9 cellular contexts compared by ENCODE assay signal in genomic region chr13:113927661-113928581, GRCh38. TPM values are rescaled to one million over a fixed set of nuclear protein-coding genes. Genes with fewer than 3 reads are reported as not detected.
DNase-seq lines count a peak whose midpoint lies in the region; ATAC-seq and TF ChIP-seq lines count a peak whose summit lies in the region.
"Had no signal": no experiment of that assay in that cellular context is flagged by ENCODE, and none has a peak within 500 bp of the region (broad histone marks: within the 10 kb centered on the region; RNA-seq: fewer than 3 reads in every experiment).

No MANE protein-coding gene starts in this region.

- intact Hi-C loops in spleen (cut with DNase I; ENCODE audit: low total_unique reads): no loop called here

- peak; percentile 98 for DNase-seq in GM04504 (ENCODE audit: low read depth)
- peak; percentile 71 for DNase-seq in brain microvascular endothelial cell
- peak; percentile 96 for DNase-seq in hepatic stellate cell (ENCODE audit: low spot score)
- DNase-seq in spleen: peak; percentile 59
- DNase-seq in NCI-H187 treated with DMSO at 0.1 percent for 48 hours (lab: John Stamatoyannopoulos, UW): no peak
- no peak for DNase-seq in G401 (ENCODE audit: low spot score)
- DNase-seq in stimulated activated CD4-positive, alpha-beta T cell treated with anti-CD3 and anti-CD28 coated beads, Interleukin-1b, Interleukin-23, amount 100 ng/mL, for 48 hours: no peak
- DNase-seq: stimulated activated CD4-positive, alpha-beta T cell treated with anti-CD3 and anti-CD28 coated beads, Interleukin-4, amount 100 ng/mL, for 24 hours had no signal

- H3K36me3 ChIP-seq in brain microvascular endothelial cell (replicated peaks) (no peaks in the 10 kb centered on the region), spleen (no peaks in the 10 kb centered on the region)

- no peak for ATAC-seq in GM19467 (IDR thresholded peaks at IDR 0.05; ENCODE audit: unreplicated experiment)

- TF ChIP-seq POLR2A in spleen (IDR thresholded peaks at IDR 0.05): no peak

- H3K4me3 ChIP-seq in brain microvascular endothelial cell (ENCODE audit: low read depth, low read length) (no peak overlapping the region), spleen (no peak overlapping the region)

- H3K27me3 ChIP-seq in brain microvascular endothelial cell (replicated peaks) (no peaks in the 10 kb centered on the region), spleen (replicated peaks in 1 of 7) (peaks cover 0 to 75% (median 0%) of the 10 kb centered on the region in 7 donors)

- H3K27ac ChIP-seq in brain microvascular endothelial cell (no peak overlapping the region), spleen (peak overlapping the region in 4 of 8 donors; percentile 37 to 60 (median 53))

- WGBS in spleen, 5 donors: 46 to 55% (median 48%) methylated on average over 35 to 36 of the region's 36 CpGs

- H3K9me3 ChIP-seq in spleen: no peaks in the 10 kb centered on the region

- TF ChIP-seq CTCF in brain microvascular endothelial cell (IDR thresholded peaks at IDR 0.05; ENCODE audit: low read depth, low read length, missing control alignments) (no peak), spleen (IDR thresholded peaks at IDR 0.05 in 8 of 11, conservative IDR thresholded peaks at IDR 0.05 in 3 of 11) (no peak)

- H3K4me1 ChIP-seq in spleen: peaks cover 0 to 22% (median 5%) of the 10 kb centered on the region in 6 donors

- in situ Hi-C loops in brain microvascular endothelial cell (cut with HindIII; ENCODE audit: low pct_ligation_motif_present, low sequenced_read_pairs) (no loop called here), G401 (cut with HindIII; ENCODE audit: low sequenced_read_pairs) (no loop called here)

RNA-seq across cellular contexts. Expression of gene C13orf46, which starts 46.0 kb away (rescaled TPM):
- total RNA-seq in spleen: 1 to 10 TPM in 5 of 7 donors, under 1 TPM in 2; 0.83 to 4.2 (median 2.6) TPM
- under 1 TPM; 0.09 to 0.70 (median 0.13) TPM for polyA plus RNA-seq in spleen
- total RNA-seq in G401 (2014; rRNA removed; shearing (Covaris generic)): not detected in 2 replicates

Comparison
In these comparisons a context has a peak if more than half of its experiments do, and no peak if none do; other contexts are left out.
1. DNase-seq: peak in GM04504 (single experiment), brain microvascular endothelial cell (single experiment), hepatic stellate cell (single experiment) and spleen (single experiment); none in NCI-H187 treated with DMSO at 0.1 percent for 48 hours (single experiment), G401 (single experiment) and stimulated activated CD4-positive, alpha-beta T cell treated with anti-CD3 and anti-CD28 coated beads, Interleukin-1b, Interleukin-23, amount 100 ng/mL, for 48 hours (single experiment).